In the genomic region with DNA sequence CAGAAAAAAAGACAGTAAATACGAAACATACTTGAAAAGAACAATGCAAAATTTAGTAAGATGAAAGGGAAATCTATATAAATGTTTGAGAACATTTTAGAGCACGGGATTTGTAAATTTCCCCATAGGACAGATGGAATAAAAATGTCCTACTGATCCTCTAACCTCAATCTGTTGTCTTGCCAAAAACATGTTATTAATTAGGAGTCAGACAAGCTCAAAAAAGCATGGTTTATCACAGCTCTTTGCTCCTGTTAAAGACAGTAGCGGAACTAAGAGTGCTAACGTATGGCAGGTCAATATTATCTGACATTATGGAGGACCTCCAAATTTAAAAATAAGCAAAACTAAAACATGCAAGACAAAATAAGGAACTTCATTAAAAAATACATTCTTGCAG, we compare ENCODE assay signal across 20 cellular contexts. TPM values are rescaled to one million over a fixed set of nuclear protein-coding genes. Genes with fewer than 3 reads are reported as not detected.
DNase-seq lines count a peak whose midpoint lies in the region; ATAC-seq and TF ChIP-seq lines count a peak whose summit lies in the region.
"Had no signal": no experiment of that assay in that cellular context is flagged by ENCODE, and none has a peak within 500 bp of the region (broad histone marks: within the 10 kb centered on the region; RNA-seq: fewer than 3 reads in every experiment).

No MANE protein-coding gene starts in this region.

- TF ChIP-seq POLR2A in breast epithelium (IDR thresholded peaks at IDR 0.05), result no peak

- H3K4me3 ChIP-seq in mammary epithelial cell (replicated peaks in 1 of 3; ENCODE audit: insufficient read depth in 1 of 3, low read depth in 2 of 3, low read length in 3 of 3) (no peak overlapping the region), breast epithelium (no peak overlapping the region)
- H3K4me3 ChIP-seq: K562 had no signal

- H3K27me3 ChIP-seq in mammary epithelial cell (ENCODE audit: insufficient read depth, low read length) (no peaks in the 10 kb centered on the region), breast epithelium (no peaks in the 10 kb centered on the region)

- no peak overlapping the region for H3K4me3 Mint-ChIP-seq in activated T-helper 17 cell treated with anti-CD3 and anti-CD28 coated beads, Interleukin-2, amount 50 U/mL, for 72 hours
- no peak overlapping the region for H3K4me3 Mint-ChIP-seq in memory B cell
- H3K4me3 Mint-ChIP-seq: CD4-positive, CD25-positive, alpha-beta regulatory T cell had no signal

- no TSS peak for BruUV-seq in mammary epithelial cell (replicated peaks; lab: Mats Ljungman, UMichigan)

- intact Hi-C loops in mammary epithelial cell (cut with micrococcal nuclease), result no loop called here
- intact Hi-C loops in breast epithelium (cut with DNase I; ENCODE audit: low total_unique reads), result no loop called here

- peak overlapping the region; percentile 9 for H3K27ac ChIP-seq in mammary epithelial cell (ENCODE audit: insufficient read depth, low read depth, low read length)
- no peak overlapping the region for H3K27ac ChIP-seq in breast epithelium
- H3K27ac ChIP-seq: HL-60 had no signal

- in situ Hi-C loops in mammary epithelial cell (cut with MboI; ENCODE audit: low sequenced_read_pairs in 2 of 2), result no loop called here

- ATAC-seq in activated T-helper 17 cell treated with anti-CD3 and anti-CD28 coated beads, Interleukin-2, amount 50 U/mL, for 72 hours (replicated peaks), result no peak
- ATAC-seq in memory B cell (ENCODE audit: low read depth), result no peak
- no peak for ATAC-seq in GM19324 (IDR thresholded peaks at IDR 0.05; ENCODE audit: low FRiP score, unreplicated experiment)
- no peak for ATAC-seq in HG03135 (IDR thresholded peaks at IDR 0.05; ENCODE audit: unreplicated experiment)
- no peak for ATAC-seq in GM18858 (IDR thresholded peaks at IDR 0.05; ENCODE audit: unreplicated experiment)
- ATAC-seq: K562 had no signal

- TF ChIP-seq CTCF in mammary epithelial cell (conservative IDR thresholded peaks at IDR 0.05 in 1 of 2, IDR thresholded peaks at IDR 0.05 in 1 of 2; ENCODE audit: extremely low read depth in 1 of 2, insufficient read depth in 1 of 2, low read depth in 1 of 2, low read length in 2 of 2) (no peak), breast epithelium (IDR thresholded peaks at IDR 0.05) (no peak)

- H3K36me3 ChIP-seq in mammary epithelial cell (ENCODE audit: insufficient read depth, low read length) (peaks cover 21% of the 10 kb centered on the region), breast epithelium (no peaks in the 10 kb centered on the region)

- H2AFZ ChIP-seq in mammary epithelial cell (ENCODE audit: low read depth, low read length), result no peak overlapping the region

- CTCF ChIA-PET in mammary epithelial cell (lab: Charles Lee; ENCODE audit: low non-redundant PET), result no interaction called here

- no peaks in the 10 kb centered on the region for H4K20me1 ChIP-seq in mammary epithelial cell (ENCODE audit: insufficient read depth, low read length)

- peaks cover 80% of the 10 kb centered on the region for H3K36me3 Mint-ChIP-seq in activated T-helper 17 cell treated with anti-CD3 and anti-CD28 coated beads, Interleukin-2, amount 50 U/mL, for 72 hours (ENCODE audit: low read depth)
- H3K36me3 Mint-ChIP-seq in memory B cell, result peaks cover 19% of the 10 kb centered on the region

- no peaks in the 10 kb centered on the region for H3K9me3 Mint-ChIP-seq in activated T-helper 17 cell treated with anti-CD3 and anti-CD28 coated beads, Interleukin-2, amount 50 U/mL, for 72 hours
- H3K9me3 Mint-ChIP-seq in memory B cell, result no peaks in the 10 kb centered on the region
- H3K9me3 Mint-ChIP-seq: CD4-positive, CD25-positive, alpha-beta regulatory T cell had no signal

- dilution Hi-C loops in mammary epithelial cell (cut with HindIII; ENCODE audit: low sequenced_read_pairs), result no loop called here

- peaks cover 5% of the 10 kb centered on the region for H3K4me1 Mint-ChIP-seq in activated T-helper 17 cell treated with anti-CD3 and anti-CD28 coated beads, Interleukin-2, amount 50 U/mL, for 72 hours
- peaks cover 3% of the 10 kb centered on the region for H3K4me1 Mint-ChIP-seq in memory B cell

- H3K9me3 ChIP-seq in mammary epithelial cell (replicated peaks; ENCODE audit: insufficient read depth, low read length) (no peaks in the 10 kb centered on the region), breast epithelium (no peaks in the 10 kb centered on the region)

- H3K27me3 Mint-ChIP-seq in activated T-helper 17 cell treated with anti-CD3 and anti-CD28 coated beads, Interleukin-2, amount 50 U/mL, for 72 hours, result no peaks in the 10 kb centered on the region
- no peaks in the 10 kb centered on the region for H3K27me3 Mint-ChIP-seq in memory B cell
- H3K27me3 Mint-ChIP-seq: CD4-positive, CD25-positive, alpha-beta regulatory T cell had no signal

- peak overlapping the region; percentile 24 for H3K27ac Mint-ChIP-seq in activated T-helper 17 cell treated with anti-CD3 and anti-CD28 coated beads, Interleukin-2, amount 50 U/mL, for 72 hours
- peak overlapping the region; percentile 63 for H3K27ac Mint-ChIP-seq in memory B cell

- peaks cover 4% of the 10 kb centered on the region for H3K79me2 ChIP-seq in mammary epithelial cell (ENCODE audit: insufficient read depth, low read length)

- no peak overlapping the region for H3K9ac ChIP-seq in mammary epithelial cell (ENCODE audit: insufficient read depth, low read length)

- DNase-seq in mammary epithelial cell (no peak), breast epithelium (ENCODE audit: low spot score in 2 of 2) (no peak), memory B cell (ENCODE audit: low spot score in 2 of 2) (no peak)
- DNase-seq in activated CD8-positive, alpha-beta memory T cell treated with anti-CD3 and anti-CD28 coated beads, Interleukin-2, amount 50 U/mL, for 4 hours, result no peak
- DNase-seq: AML-193; CD4-positive, CD25-positive, alpha-beta regulatory T cell; DMS79 treated with DMSO at 0.1 percent for 48 hours; GDM1; H7; NCI-H146; NCI-H2081 treated with DMSO at 0.1 percent for 48 hours; NCI-H226; NCI-H526 treated with DMSO at 0.1 percent for 48 hours; SIG-M5 had no signal

- no peak overlapping the region for H3K4me2 ChIP-seq in mammary epithelial cell (ENCODE audit: insufficient read depth, low read depth, low read length)

- H3K4me1 ChIP-seq in mammary epithelial cell (ENCODE audit: insufficient read depth, low read length), result peaks cover 5% of the 10 kb centered on the region
- no peaks in the 10 kb centered on the region for H3K4me1 ChIP-seq in breast epithelium

- WGBS in mammary epithelial cell (ENCODE audit: low coverage, missing lambda C conversion rate), result 80% methylated on average over 4 of the region's 4 CpGs

RNA-seq across cellular contexts. Expression of gene GMFB, which starts 12.9 kb away (rescaled TPM):
- total RNA-seq in mammary epithelial cell, result 100 to 1,000 TPM in 1 of 2 donors, 10 to 100 TPM in 1; 65.9 to 104 TPM
- polyA plus RNA-seq in mammary epithelial cell, result 15.5 TPM
- polyA minus RNA-seq in mammary epithelial cell, result 8.8 TPM
- 10 to 100 TPM; 43.3 to 82.5 (median 64.6) TPM for total RNA-seq in breast epithelium
- 10 to 100 TPM; 22.8 to 34.8 TPM for total RNA-seq in activated T-helper 17 cell treated with anti-CD3 and anti-CD28 coated beads, Interleukin-2, amount 50 U/mL, for 72 hours

RNA-seq across cellular contexts. Expression of gene CGRRF1, which starts 33.8 kb away (rescaled TPM):
- total RNA-seq in mammary epithelial cell, result 10 to 100 TPM; 14.3 to 16.4 TPM
- 6.7 TPM for polyA plus RNA-seq in mammary epithelial cell
- not detected for polyA minus RNA-seq in mammary epithelial cell
- total RNA-seq in breast epithelium, result 10 to 100 TPM; 21.0 to 25.5 (median 23.6) TPM
- total RNA-seq in activated T-helper 17 cell treated with anti-CD3 and anti-CD28 coated beads, Interleukin-2, amount 50 U/mL, for 72 hours, result 10 to 100 TPM; 12.3 to 13.5 TPM

RNA-seq across cellular contexts. Expression of gene CNIH1, which starts 34.7 kb away (rescaled TPM):
- 100 to 1,000 TPM; 184 to 196 TPM for total RNA-seq in mammary epithelial cell
- 345 TPM for polyA plus RNA-seq in mammary epithelial cell
- 223 TPM for polyA minus RNA-seq in mammary epithelial cell
- total RNA-seq in breast epithelium, result 100 to 1,000 TPM; 120 to 200 (median 146) TPM
- total RNA-seq in activated T-helper 17 cell treated with anti-CD3 and anti-CD28 coated beads, Interleukin-2, amount 50 U/mL, for 72 hours, result 10 to 100 TPM; 56.1 to 60.8 TPM
